ENCODE assay signal across 8 cellular contexts in genomic region chr4:168831585-168831918, GRCh38.
DNase-seq lines count a peak whose midpoint lies in the region; ATAC-seq and TF ChIP-seq lines count a peak whose summit lies in the region.

No MANE protein-coding gene starts in this region.

- peaks cover 9% of the 10 kb centered on the region for H3K4me1 Mint-ChIP-seq in activated naive CD8-positive, alpha-beta T cell treated with anti-CD3 and anti-CD28 coated beads, Interleukin-2, amount 10 ng/mL, durations not matched to agents 7 days and 5 days

- intact Hi-C loops in HCT116 (cut with micrococcal nuclease) = loop anchor here (1.0 to 5.0 kb wide), 2 partner anchors 14 to 244 kb away; no protein-coding TSS in a partner anchor

- RAD21 ChIA-PET in HCT116 (lab: Charles Lee; ENCODE audit: low non-redundant PET in 1 of 2, low total read pairs in 2 of 2, uncharacterized antibody in 2 of 2, unreplicated experiment in 2 of 2) = interaction anchor here in 1 of 2 experiments (0.7 kb wide), 1 partner anchor 14 kb away, joined by 4 read pairs; no protein-coding TSS in a partner anchor

- H3K27me3 ChIP-seq in BLaER1 (peaks cover 41% of the 10 kb centered on the region), HCT116 (ENCODE audit: insufficient read depth, low read length) (no peaks in the 10 kb centered on the region), tibial nerve (no peaks in the 10 kb centered on the region)

- H3K36me3 ChIP-seq in BLaER1 = no peaks in the 10 kb centered on the region
- H3K36me3 ChIP-seq in HCT116 (ENCODE audit: control insufficient read depth in 1 of 2, insufficient read depth in 2 of 2, low read length in 2 of 2) = no peaks in the 10 kb centered on the region
- H3K36me3 ChIP-seq in tibial nerve = no peaks in the 10 kb centered on the region

- no peaks in the 10 kb centered on the region for H3K9me3 Mint-ChIP-seq in activated naive CD8-positive, alpha-beta T cell treated with anti-CD3 and anti-CD28 coated beads, Interleukin-2, amount 10 ng/mL, durations not matched to agents 7 days and 5 days

- TF ChIP-seq EP300 in tibial nerve (IDR thresholded peaks at IDR 0.05) = no peak

- BruUV-seq in HCT116 (replicated peaks; lab: Mats Ljungman, UMichigan) = no TSS peak

- H3K27ac Mint-ChIP-seq in activated naive CD8-positive, alpha-beta T cell treated with anti-CD3 and anti-CD28 coated beads, Interleukin-2, amount 10 ng/mL, durations not matched to agents 7 days and 5 days = no peak overlapping the region

- no peak for TF ChIP-seq POLR2A in HCT116 (IDR thresholded peaks at IDR 0.05; ENCODE audit: borderline replicate concordance, extremely low read depth, insufficient read depth, insufficient read length)
- TF ChIP-seq POLR2A in tibial nerve (IDR thresholded peaks at IDR 0.05) = no peak

- peaks cover 47% of the 10 kb centered on the region for H3K79me2 ChIP-seq in HCT116 (ENCODE audit: insufficient read depth, low read length)

- TF ChIP-seq CTCF in HCT116 (IDR thresholded peaks at IDR 0.05 in 2 of 3, conservative IDR thresholded peaks at IDR 0.05 in 1 of 3; ENCODE audit: borderline replicate concordance in 1 of 3, insufficient read depth in 1 of 3, low read depth in 2 of 3, low read length in 2 of 3) (no peak), tibial nerve (IDR thresholded peaks at IDR 0.05) (no peak), GM20000 (IDR thresholded peaks at IDR 0.05; ENCODE audit: extremely low read depth, missing control alignments) (no peak)

- H3K9me3 ChIP-seq in BLaER1 (no peaks in the 10 kb centered on the region), HCT116 (ENCODE audit: control insufficient read depth in 1 of 2, insufficient read depth in 1 of 2, low read depth in 1 of 2, low read length in 2 of 2) (no peaks in the 10 kb centered on the region), tibial nerve (no peaks in the 10 kb centered on the region)

- H3K27ac ChIP-seq in BLaER1 (no peak overlapping the region), HCT116 (ENCODE audit: low read depth, low read length) (peak overlapping the region; percentile 67), tibial nerve (peak overlapping the region; percentile 80 to 92 (median 84))

- H3K27me3 Mint-ChIP-seq in activated naive CD8-positive, alpha-beta T cell treated with anti-CD3 and anti-CD28 coated beads, Interleukin-2, amount 10 ng/mL, durations not matched to agents 7 days and 5 days = peaks cover 71% of the 10 kb centered on the region

- H3K4me3 ChIP-seq in BLaER1 = peak overlapping the region; percentile 70
- H3K4me3 ChIP-seq in HCT116 (replicated peaks in 1 of 2; ENCODE audit: low read depth in 1 of 2, low read length in 2 of 2) = peak overlapping the region; percentile 93 to 96
- peak overlapping the region; percentile 62 to 86 (median 78) for H3K4me3 ChIP-seq in tibial nerve

- TF ChIP-seq RAD21 in HCT116 (IDR thresholded peaks at IDR 0.05; ENCODE audit: low read depth) = no peak

- H3K4me1 ChIP-seq in BLaER1 = peaks cover 8% of the 10 kb centered on the region; the same call in 1 of the 2 replicates
- peaks cover 22 to 28% of the 10 kb centered on the region in 2 experiments; a peak in 3 of 4 replicates for H3K4me1 ChIP-seq in HCT116 (ENCODE audit: control insufficient read depth in 1 of 2, insufficient read depth in 2 of 2, low read length in 2 of 2)
- peaks cover 0 to 25% (median 0%) of the 10 kb centered on the region in 4 donors for H3K4me1 ChIP-seq in tibial nerve

- POLR2A ChIA-PET in HCT116 (lab: Charles Lee) = interaction anchor here (0.7 to 2.5 kb wide), 14 partner anchors 9 to 1572 kb away, joined by 3 to 27 read pairs (median 3); no protein-coding TSS in a partner anchor
- POLR2A ChIA-PET in activated naive CD8-positive, alpha-beta T cell treated with anti-CD3 and anti-CD28 coated beads, Interleukin-2, amount 10 ng/mL, durations not matched to agents 7 days and 5 days (lab: Charles Lee) = interaction anchor here (0.6 to 1.3 kb wide), 2 partner anchors 17 to 65 kb away, joined by 3 to 5 read pairs; no protein-coding TSS in a partner anchor

- CTCF ChIA-PET in HCT116 (lab: Charles Lee) = interaction anchor here (0.7 kb wide), 1 partner anchor 90 kb away, joined by 3 read pairs; no protein-coding TSS in a partner anchor

- peak overlapping the region; percentile 50 for H2AFZ ChIP-seq in HCT116 (ENCODE audit: low read depth, low read length, poor library complexity, severe bottlenecking)

- H4K20me1 ChIP-seq in BLaER1 = no peaks in the 10 kb centered on the region
- H4K20me1 ChIP-seq in HCT116 (ENCODE audit: insufficient read depth) = no peaks in the 10 kb centered on the region

- H3K4me3 Mint-ChIP-seq in activated naive CD8-positive, alpha-beta T cell treated with anti-CD3 and anti-CD28 coated beads, Interleukin-2, amount 10 ng/mL, durations not matched to agents 7 days and 5 days = peak overlapping the region; percentile 61

- ATAC-seq in HCT116 (peak; percentile 43), left lobe of liver (peak; percentile 6)
- ATAC-seq in activated naive CD8-positive, alpha-beta T cell treated with anti-CD3 and anti-CD28 coated beads, Interleukin-2, amount 10 ng/mL, durations not matched to agents 7 days and 5 days (ENCODE audit: low read depth) = peak; percentile 2

- peak overlapping the region; percentile 86 for H3K4me2 ChIP-seq in BLaER1
- peak overlapping the region; percentile 94 for H3K4me2 ChIP-seq in HCT116 (ENCODE audit: low read length)

- H3K9ac ChIP-seq in BLaER1 (peak overlapping the region; percentile 49; the same call in 1 of the 2 replicates), HCT116 (ENCODE audit: low read length) (peak overlapping the region; percentile 88)

- 3 to 4% methylated on average over 12 to 14 of the region's 14 CpGs for WGBS in tibial nerve, 2 donors

- no peaks in the 10 kb centered on the region for H3K9me2 ChIP-seq in HCT116 (ENCODE audit: insufficient read depth)

- DNase-seq in HCT116 (ENCODE audit: low read depth, low spot score) (no peak), left lobe of liver (ENCODE audit: low spot score) (no peak), tibial nerve (ENCODE audit: low spot score in 2 of 2) (no peak), NCI-H187 treated with DMSO at 0.1 percent for 48 hours (lab: John Stamatoyannopoulos, UW) (no peak), NCI-H2171 (lab: John Stamatoyannopoulos, UW) (no peak), GM20000 (ENCODE audit: low spot score) (no peak)
- no peak for DNase-seq in activated naive CD8-positive, alpha-beta T cell treated with anti-CD3 and anti-CD28 coated beads, Interleukin-2, amount 10 ng/mL, durations not matched to agents 7 days and 5 days

- H3K36me3 Mint-ChIP-seq in activated naive CD8-positive, alpha-beta T cell treated with anti-CD3 and anti-CD28 coated beads, Interleukin-2, amount 10 ng/mL, durations not matched to agents 7 days and 5 days = peaks cover 2% of the 10 kb centered on the region

TF ChIP-seq in HCT116, 20 proteins besides CTCF, POLR2A, EP300 and RAD21:
- no peak for TF ChIP-seq EGR1 (IDR thresholded peaks at IDR 0.05; ENCODE audit: low read depth)
- TF ChIP-seq MAX (IDR thresholded peaks at IDR 0.05) = peak; percentile 48
